Comparison of ENCODE assay signal across 13 cellular contexts in genomic region chr12:34401659-34402227, GRCh38.
DNase-seq lines count a peak whose midpoint lies in the region; ATAC-seq and TF ChIP-seq lines count a peak whose summit lies in the region.
"Had no signal": no experiment of that assay in that cellular context is flagged by ENCODE, and none has a peak within 500 bp of the region (broad histone marks: within the 10 kb centered on the region; RNA-seq: fewer than 3 reads in every experiment).

No MANE protein-coding gene starts in this region.

- H3K36me3 Mint-ChIP-seq in activated B cell treated with CpG ODN at 0.5 μM for 24 hours (ENCODE audit: low read depth): no peaks in the 10 kb centered on the region
- H3K36me3 Mint-ChIP-seq: activated naive CD8-positive, alpha-beta T cell had no signal

- intact Hi-C loops in activated B cell treated with CpG ODN at 0.5 μM for 24 hours (cut with micrococcal nuclease) (no loop called here), left ventricle myocardium superior (cut with micrococcal nuclease) (no loop called here), psoas muscle (cut with DNase I) (no loop called here)

- TF ChIP-seq CTCF in GM10248 (IDR thresholded peaks at IDR 0.05; ENCODE audit: control extremely low read depth, extremely low read depth, low read depth, missing control alignments): no peak
- no peak for TF ChIP-seq CTCF in activated B cell treated with CpG ODN at 0.5 μM for 24 hours (IDR thresholded peaks at IDR 0.05)
- no peak for TF ChIP-seq CTCF in psoas muscle (IDR thresholded peaks at IDR 0.05)

- no peak overlapping the region for H3K4me3 ChIP-seq in psoas muscle
- H3K4me3 ChIP-seq: gastroesophageal sphincter, GM23338 had no signal

- H3K4me1 Mint-ChIP-seq in activated B cell treated with CpG ODN at 0.5 μM for 24 hours: no peaks in the 10 kb centered on the region
- H3K4me1 Mint-ChIP-seq: GM23338 had no signal

- no peaks in the 10 kb centered on the region for H3K36me3 ChIP-seq in psoas muscle (ENCODE audit: insufficient read depth in 1 of 2, low read depth in 1 of 2)
- H3K36me3 ChIP-seq: gastroesophageal sphincter had no signal

- 49 to 54% (median 52%) methylated on average over 26 to 28 of the region's 28 CpGs for WGBS in psoas muscle, 3 donors

- H3K4me3 Mint-ChIP-seq in activated B cell treated with CpG ODN at 0.5 μM for 24 hours: no peak overlapping the region
- H3K4me3 Mint-ChIP-seq: activated naive CD8-positive, alpha-beta T cell; dendritic cell treated with granulocyte-macrophage colony-stimulating factor and Interleukin-4, amounts not matched to agents 40 ng/mL and 50 ng/mL, for 4 days; GM23338 had no signal

- POLR2A ChIA-PET in GM10248 (lab: Yijun Ruan, JAX): no interaction called here
- POLR2A ChIA-PET in activated B cell treated with CpG ODN at 0.5 μM for 24 hours (lab: Charles Lee): no interaction called here

- CTCF ChIA-PET in GM10248 (lab: Yijun Ruan, JAX): no interaction called here
- CTCF ChIA-PET in activated B cell treated with CpG ODN at 0.5 μM for 24 hours (lab: Charles Lee): no interaction called here

- H3K4me1 ChIP-seq in psoas muscle: no peaks in the 10 kb centered on the region
- H3K4me1 ChIP-seq: Caco-2, gastroesophageal sphincter had no signal

- ATAC-seq in activated B cell treated with CpG ODN at 0.5 μM for 24 hours (ENCODE audit: low read depth) (no peak), left ventricle myocardium superior (no peak), psoas muscle (no peak), HG03457 (IDR thresholded peaks at IDR 0.05; ENCODE audit: unreplicated experiment) (no peak)
- ATAC-seq: gastroesophageal sphincter, GM23338 had no signal

- peaks cover 11% of the 10 kb centered on the region for H3K9me3 Mint-ChIP-seq in activated B cell treated with CpG ODN at 0.5 μM for 24 hours

- H3K27me3 ChIP-seq in psoas muscle (ENCODE audit: insufficient read depth in 3 of 3, low read length in 2 of 3): no peaks in the 10 kb centered on the region

- no peak overlapping the region for H3K27ac Mint-ChIP-seq in activated B cell treated with CpG ODN at 0.5 μM for 24 hours
- H3K27ac Mint-ChIP-seq: activated naive CD8-positive, alpha-beta T cell; dendritic cell treated with granulocyte-macrophage colony-stimulating factor and Interleukin-4, amounts not matched to agents 40 ng/mL and 50 ng/mL, for 4 days; GM23338 had no signal

- H3K9me3 ChIP-seq in psoas muscle: no peaks in the 10 kb centered on the region

- H3K27ac ChIP-seq in psoas muscle: no peak overlapping the region
- H3K27ac ChIP-seq: gastroesophageal sphincter had no signal

- no peaks in the 10 kb centered on the region for H3K27me3 Mint-ChIP-seq in activated B cell treated with CpG ODN at 0.5 μM for 24 hours
- H3K27me3 Mint-ChIP-seq: activated naive CD8-positive, alpha-beta T cell; dendritic cell treated with granulocyte-macrophage colony-stimulating factor and Interleukin-4, amounts not matched to agents 40 ng/mL and 50 ng/mL, for 4 days had no signal

- DNase-seq in GM10248 (ENCODE audit: extremely low spot score): peak; percentile 5
- DNase-seq in activated B cell treated with CpG ODN at 0.5 μM for 24 hours: peak; percentile 4
- DNase-seq in left ventricle myocardium superior: peak; percentile 8
- peak; percentile 7 to 41 for DNase-seq in psoas muscle
- no peak for DNase-seq in NCI-H345 (lab: John Stamatoyannopoulos, UW)
- no peak for DNase-seq in DMS153 (lab: John Stamatoyannopoulos, UW)
- DNase-seq: NCI-H524 treated with DMSO at 0.1 percent for 48 hours had no signal

Comparison
In these comparisons a context has a peak if more than half of its experiments do, and no peak if none do; other contexts are left out.
1. DNase-seq: peak in GM10248 (single experiment), activated B cell treated with CpG ODN at 0.5 μM for 24 hours (single experiment), left ventricle myocardium superior (single experiment) and psoas muscle (2 of 2); none in NCI-H345 (single experiment) and DMS153 (single experiment).